ENCODE assay signal across 23 cellular contexts in the genomic region with DNA sequence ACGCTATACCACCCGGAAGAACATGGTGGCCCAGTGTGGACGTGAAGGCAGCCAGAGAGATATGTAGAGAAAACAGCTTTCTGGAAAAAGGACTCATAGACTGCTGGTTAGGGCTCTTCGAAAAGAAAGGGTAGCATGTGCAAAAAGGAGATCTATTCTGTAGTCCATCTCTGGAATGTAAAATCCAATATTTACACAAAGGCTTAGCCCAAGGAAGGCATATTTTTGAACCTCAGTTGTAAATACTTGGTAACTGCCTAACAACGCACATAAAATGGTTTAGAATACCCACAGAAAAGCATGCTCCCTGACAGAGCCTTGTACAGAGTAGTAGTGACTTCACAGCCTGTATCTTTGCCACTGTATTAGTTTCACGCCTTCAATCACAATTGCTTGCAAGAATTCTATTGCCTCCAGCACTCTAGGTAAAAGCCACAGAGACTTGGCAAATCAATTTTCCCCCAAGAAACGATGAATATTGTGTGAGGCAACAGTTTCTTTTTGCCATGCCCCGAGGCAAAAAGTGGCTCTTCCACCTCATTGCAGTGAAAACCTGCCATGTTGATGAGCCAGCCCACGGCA. TPM values are rescaled to one million over a fixed set of nuclear protein-coding genes. Genes with fewer than 3 reads are reported as not detected.
DNase-seq lines count a peak whose midpoint lies in the region; ATAC-seq and TF ChIP-seq lines count a peak whose summit lies in the region.
"Had no signal": no experiment of that assay in that cellular context is flagged by ENCODE, and none has a peak within 500 bp of the region (broad histone marks: within the 10 kb centered on the region; RNA-seq: fewer than 3 reads in every experiment).

No MANE protein-coding gene starts in this region.

- peak overlapping the region; percentile 40 for H3K4me2 ChIP-seq in PC-3 (ENCODE audit: low read length)
- H3K4me2 ChIP-seq in mammary epithelial cell (ENCODE audit: insufficient read depth, low read depth, low read length): no peak overlapping the region
- H3K4me2 ChIP-seq in neuronal stem cell (ENCODE audit: insufficient read depth, low read length, poor library complexity, severe bottlenecking): no peak overlapping the region

- no peak overlapping the region for H2BK15ac ChIP-seq in neuronal stem cell (ENCODE audit: low read length)

- H3K9me3 ChIP-seq in HAP-1 (peaks cover 3% of the 10 kb centered on the region), PC-3 (ENCODE audit: low read length) (no peaks in the 10 kb centered on the region), mammary epithelial cell (replicated peaks; ENCODE audit: insufficient read depth, low read length) (no peaks in the 10 kb centered on the region), neuronal stem cell (replicated peaks in 1 of 2; ENCODE audit: control insufficient read depth in 2 of 2, insufficient read depth in 1 of 2, low read depth in 1 of 2, low read length in 2 of 2) (peaks cover 0 to 7% of the 10 kb centered on the region in 2 donors), left ventricle myocardium inferior (replicated peaks) (no peaks in the 10 kb centered on the region)
- H3K9me3 ChIP-seq: vagina had no signal

- no peak overlapping the region for H2AK5ac ChIP-seq in neuronal stem cell (ENCODE audit: low read depth, low read length)

- no peak overlapping the region for H3K23ac ChIP-seq in neuronal stem cell (ENCODE audit: low read depth, low read length, poor library complexity)

- in situ Hi-C loops in HAP-1 (cut with MboI; ENCODE audit: low sequenced_read_pairs) (no loop called here), mammary epithelial cell (cut with MboI; ENCODE audit: low sequenced_read_pairs in 2 of 2) (no loop called here)

- H3K4me1 ChIP-seq in HAP-1 (peaks cover 30% of the 10 kb centered on the region), PC-3 (ENCODE audit: insufficient read depth, low read length) (peaks cover 17% of the 10 kb centered on the region), mammary epithelial cell (ENCODE audit: insufficient read depth, low read length) (peaks cover 7% of the 10 kb centered on the region), neuronal stem cell (ENCODE audit: control insufficient read depth in 2 of 2, insufficient read depth in 1 of 2, low read depth in 1 of 2, low read length in 2 of 2) (peaks cover 0 to 11% of the 10 kb centered on the region in 2 donors), left ventricle myocardium inferior (no peaks in the 10 kb centered on the region)
- H3K4me1 ChIP-seq: vagina had no signal

- H3F3A ChIP-seq in PC-3 (ENCODE audit: low read length, unreplicated experiment): no peaks in the 10 kb centered on the region

- H3K79me1 ChIP-seq in neuronal stem cell (ENCODE audit: low read depth, low read length): no peaks in the 10 kb centered on the region

- H2BK120ac ChIP-seq in neuronal stem cell (ENCODE audit: low read depth, low read length): no peak overlapping the region

- dilution Hi-C loops in mammary epithelial cell (cut with HindIII; ENCODE audit: low sequenced_read_pairs): no loop called here

- peak; percentile 92 for ATAC-seq in PC-3
- no peak for ATAC-seq in GM19395 (IDR thresholded peaks at IDR 0.05; ENCODE audit: unreplicated experiment)
- ATAC-seq: activated naive CD4-positive, alpha-beta T cell treated with anti-CD3 and anti-CD28 coated beads, Interleukin-2, amount 50 U/mL, for 72 hours; K562; left lobe of liver; naive thymus-derived CD8-positive, alpha-beta T cell; right cardiac atrium; SK-N-SH treated with all-trans-retinoic acid at 6 μM for 48 hours; WTC11 had no signal

- 56% methylated on average over 9 of the region's 9 CpGs for WGBS in mammary epithelial cell (ENCODE audit: low coverage, missing lambda C conversion rate)
- no CpG with 5 or more reads among the region's 9 CpGs for WGBS in neuronal stem cell (ENCODE audit: extremely low coverage in 2 of 2, insufficient read length in 2 of 2, insufficient replicate concordance in 1 of 2), 2 donors

- CTCF ChIA-PET in PC-3 (lab: Charles Lee): no interaction called here
- CTCF ChIA-PET in mammary epithelial cell (lab: Charles Lee; ENCODE audit: low non-redundant PET): no interaction called here

- intact Hi-C loops in PC-3 (cut with micrococcal nuclease): no loop called here
- intact Hi-C loops in mammary epithelial cell (cut with micrococcal nuclease): no loop called here
- intact Hi-C loops in left ventricle myocardium inferior (cut with micrococcal nuclease): no loop called here

- H3K14ac ChIP-seq in neuronal stem cell (ENCODE audit: low read length): no peak overlapping the region

- H3K9ac ChIP-seq in PC-3 (ENCODE audit: low read length): no peak overlapping the region
- H3K9ac ChIP-seq in mammary epithelial cell (ENCODE audit: insufficient read depth, low read length): no peak overlapping the region
- no peak overlapping the region for H3K9ac ChIP-seq in neuronal stem cell (ENCODE audit: low read depth, low read length, poor library complexity)

- POLR2A ChIA-PET in PC-3 (lab: Charles Lee; ENCODE audit: unreplicated experiment): interaction anchor here (0.7 kb wide), 1 partner anchor 47 kb away, joined by 6 read pairs; no protein-coding TSS in a partner anchor

- no peaks in the 10 kb centered on the region for H3K36me3 ChIP-seq in HAP-1 (replicated peaks)
- no peaks in the 10 kb centered on the region for H3K36me3 ChIP-seq in PC-3 (ENCODE audit: low read depth, low read length)
- no peaks in the 10 kb centered on the region for H3K36me3 ChIP-seq in mammary epithelial cell (ENCODE audit: insufficient read depth, low read length)
- no peaks in the 10 kb centered on the region for H3K36me3 ChIP-seq in neuronal stem cell (replicated peaks in 1 of 2; ENCODE audit: control insufficient read depth in 2 of 2, insufficient read depth in 2 of 2, low read length in 2 of 2)
- no peaks in the 10 kb centered on the region for H3K36me3 ChIP-seq in left ventricle myocardium inferior
- H3K36me3 ChIP-seq: vagina had no signal

- BruUV-seq in PC-3 (replicated peaks; lab: Mats Ljungman, UMichigan) (no TSS peak), mammary epithelial cell (replicated peaks; lab: Mats Ljungman, UMichigan) (no TSS peak)

- H3K79me2 ChIP-seq in PC-3 (ENCODE audit: low read length) (no peaks in the 10 kb centered on the region), mammary epithelial cell (ENCODE audit: insufficient read depth, low read length) (no peaks in the 10 kb centered on the region)

- H4K20me1 ChIP-seq in PC-3 (ENCODE audit: low read length) (no peaks in the 10 kb centered on the region), mammary epithelial cell (ENCODE audit: insufficient read depth, low read length) (no peaks in the 10 kb centered on the region)

- no peak overlapping the region for H4K91ac ChIP-seq in neuronal stem cell (ENCODE audit: low read depth, low read length, poor library complexity)

- H2AFZ ChIP-seq in PC-3 (ENCODE audit: low read length): peak overlapping the region; percentile 37
- H2AFZ ChIP-seq in mammary epithelial cell (ENCODE audit: low read depth, low read length): no peak overlapping the region
- H2AFZ ChIP-seq in neuronal stem cell (ENCODE audit: low read length): peak overlapping the region; percentile 32

- H3K27me3 ChIP-seq in HAP-1 (ENCODE audit: low read depth) (no peaks in the 10 kb centered on the region), PC-3 (ENCODE audit: low read length) (no peaks in the 10 kb centered on the region), mammary epithelial cell (ENCODE audit: insufficient read depth, low read length) (no peaks in the 10 kb centered on the region), neuronal stem cell (ENCODE audit: control insufficient read depth in 3 of 3, insufficient read depth in 3 of 3, low read depth in 1 of 3, low read length in 3 of 3) (no peaks in the 10 kb centered on the region), left ventricle myocardium inferior (ENCODE audit: low read depth) (no peaks in the 10 kb centered on the region)
- H3K27me3 ChIP-seq: vagina had no signal

- no peaks in the 10 kb centered on the region for H3K9me2 ChIP-seq in PC-3 (replicated peaks; ENCODE audit: low read length)

- H3K4ac ChIP-seq in neuronal stem cell (ENCODE audit: low read length): no peak overlapping the region

- no peak overlapping the region for H3K18ac ChIP-seq in neuronal stem cell (ENCODE audit: low read length)

- TF ChIP-seq CTCF in PC-3 (conservative IDR thresholded peaks at IDR 0.05; ENCODE audit: low read depth, low read length) (no peak), mammary epithelial cell (conservative IDR thresholded peaks at IDR 0.05 in 1 of 2, IDR thresholded peaks at IDR 0.05 in 1 of 2; ENCODE audit: extremely low read depth in 1 of 2, insufficient read depth in 1 of 2, low read depth in 1 of 2, low read length in 2 of 2) (no peak), left ventricle myocardium inferior (IDR thresholded peaks at IDR 0.05; ENCODE audit: borderline replicate concordance) (no peak)

- H4K8ac ChIP-seq in neuronal stem cell (ENCODE audit: low read depth, low read length): no peak overlapping the region

- peak; percentile 67 to 95 for DNase-seq in HAP-1 (ENCODE audit: low spot score in 2 of 2)
- peak; percentile 83 for DNase-seq in PC-3
- DNase-seq in mammary epithelial cell: peak; percentile 73
- DNase-seq in neuronal stem cell (ENCODE audit: low spot score): no peak
- DNase-seq in activated CD4-positive, alpha-beta T cell treated with anti-CD3 and anti-CD28 coated beads for 1 hour: no peak
- DNase-seq in left ventricle myocardium inferior: no peak
- DNase-seq: anterior cingulate cortex; foreskin fibroblast; hypothalamus; naive thymus-derived CD8-positive, alpha-beta T cell; NCI-H1436; NCI-H524 treated with DMSO at 0.1 percent for 48 hours; right cardiac atrium; RPMI8226; stimulated activated CD4-positive, alpha-beta T cell treated with anti-CD3 and anti-CD28 coated beads, Interleukin-4, amount 100 ng/mL, for 4 hours; stimulated activated naive CD4-positive, alpha-beta T cell had no signal

- H2BK5ac ChIP-seq in neuronal stem cell (ENCODE audit: low read length): no peak overlapping the region

- no peak overlapping the region for H3K4me3 ChIP-seq in HAP-1
- H3K4me3 ChIP-seq in PC-3 (ENCODE audit: low read length): no peak overlapping the region
- H3K4me3 ChIP-seq in mammary epithelial cell (replicated peaks in 1 of 3; ENCODE audit: insufficient read depth in 1 of 3, low read depth in 2 of 3, low read length in 3 of 3): no peak overlapping the region
- H3K4me3 ChIP-seq in neuronal stem cell (ENCODE audit: low read length in 2 of 2): no peak overlapping the region
- H3K4me3 ChIP-seq in left ventricle myocardium inferior: no peak overlapping the region
- H3K4me3 ChIP-seq: K562, vagina had no signal

- peak overlapping the region; percentile 14 for H3K27ac ChIP-seq in PC-3 (ENCODE audit: low read length)
- H3K27ac ChIP-seq in mammary epithelial cell (ENCODE audit: insufficient read depth, low read depth, low read length): no peak overlapping the region
- H3K27ac ChIP-seq in neuronal stem cell (replicated peaks; ENCODE audit: low read length): no peak overlapping the region
- no peak overlapping the region for H3K27ac ChIP-seq in left ventricle myocardium inferior (replicated peaks)
- H3K27ac ChIP-seq: vagina had no signal

- no peak overlapping the region for H2BK12ac ChIP-seq in neuronal stem cell (ENCODE audit: low read length)

RNA-seq across cellular contexts. Expression of a gene that starts 59.2 kb away (rescaled TPM):
- 2.5 and 2.6 TPM in 2 replicates for total RNA-seq in PC-3 (2014; rRNA removed)
- total RNA-seq in mammary epithelial cell: under 1 TPM; 0.14 to 0.67 TPM
- polyA plus RNA-seq in mammary epithelial cell: 0.10 TPM
- not detected for polyA minus RNA-seq in mammary epithelial cell
- polyA plus RNA-seq in neuronal stem cell (2013, experiment 1 of 2): 1.6 TPM
- polyA plus RNA-seq in neuronal stem cell (2013, experiment 2 of 2): 1.6 TPM
- total RNA-seq in left ventricle myocardium inferior: 0.27 TPM

Comparison
In these comparisons a context has a peak if more than half of its experiments do, and no peak if none do; other contexts are left out.
1. DNase-seq: peak in HAP-1 (2 of 2), PC-3 (single experiment) and mammary epithelial cell (single experiment); none in neuronal stem cell (single experiment), activated CD4-positive, alpha-beta T cell treated with anti-CD3 and anti-CD28 coated beads for 1 hour (single experiment) and left ventricle myocardium inferior (single experiment).